In genomic region chr1:40040511-40041465, GRCh38 we compare ENCODE assay signal across 8 cellular contexts. TPM values are rescaled to one million over a fixed set of nuclear protein-coding genes. Genes with fewer than 3 reads are reported as not detected.
DNase-seq lines count a peak whose midpoint lies in the region; ATAC-seq and TF ChIP-seq lines count a peak whose summit lies in the region.

A gene with protein sequence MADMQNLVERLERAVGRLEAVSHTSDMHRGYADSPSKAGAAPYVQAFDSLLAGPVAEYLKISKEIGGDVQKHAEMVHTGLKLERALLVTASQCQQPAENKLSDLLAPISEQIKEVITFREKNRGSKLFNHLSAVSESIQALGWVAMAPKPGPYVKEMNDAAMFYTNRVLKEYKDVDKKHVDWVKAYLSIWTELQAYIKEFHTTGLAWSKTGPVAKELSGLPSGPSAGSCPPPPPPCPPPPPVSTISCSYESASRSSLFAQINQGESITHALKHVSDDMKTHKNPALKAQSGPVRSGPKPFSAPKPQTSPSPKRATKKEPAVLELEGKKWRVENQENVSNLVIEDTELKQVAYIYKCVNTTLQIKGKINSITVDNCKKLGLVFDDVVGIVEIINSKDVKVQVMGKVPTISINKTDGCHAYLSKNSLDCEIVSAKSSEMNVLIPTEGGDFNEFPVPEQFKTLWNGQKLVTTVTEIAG (plus strand): TSS chr1:40040729. CDS start chr1:40059347, 18,618 bp downstream.

- no peaks in the 10 kb centered on the region for H3K27me3 Mint-ChIP-seq in activated T-cell treated with anti-CD3 and anti-CD28 coated beads, Interleukin-2, amount 50 U/mL, for 24 hours

- H3K36me3 ChIP-seq in mucosa of rectum (ENCODE audit: control insufficient read depth in 2 of 2, insufficient read depth in 2 of 2, low read length in 2 of 2): peaks cover 4 to 7% of the 10 kb centered on the region in 2 donors

- TF ChIP-seq RAD21 in Ishikawa (IDR thresholded peaks at IDR 0.05; ENCODE audit: low read depth): no peak

- peak within 1 kb of the TSS; percentile 95 for H3K4me3 Mint-ChIP-seq in activated T-cell treated with anti-CD3 and anti-CD28 coated beads, Interleukin-2, amount 50 U/mL, for 24 hours

- DNase-seq in DMS114 treated with DMSO at 0.1 percent for 48 hours (lab: John Stamatoyannopoulos, UW; ENCODE audit: unreplicated experiment) (peak; percentile 96), epithelial cell of proximal tubule (ENCODE audit: low read depth) (peak; percentile 60)
- DNase-seq in activated T-cell treated with anti-CD3 and anti-CD28 coated beads, Interleukin-2, amount 50 U/mL, for 24 hours: peak; percentile 100
- DNase-seq in stimulated activated CD8-positive, alpha-beta memory T cell treated with anti-CD3 and anti-CD28 coated beads, Interleukin-7, amount 100 ng/mL, for 1 hour (ENCODE audit: low read depth in 2 of 2): peak; percentile 99 to 100

- H3K9ac ChIP-seq in mucosa of rectum (ENCODE audit: low read depth in 1 of 2, low read length in 2 of 2): peak within 1 kb of the TSS; percentile 100

- H3K27ac ChIP-seq in mucosa of rectum (ENCODE audit: low read depth in 2 of 2, low read length in 2 of 2): peak within 1 kb of the TSS; percentile 100

- peak within 1 kb of the TSS; percentile 99 for H3K27ac Mint-ChIP-seq in activated T-cell treated with anti-CD3 and anti-CD28 coated beads, Interleukin-2, amount 50 U/mL, for 24 hours

- peaks cover 62% of the 10 kb centered on the region for H3K36me3 Mint-ChIP-seq in activated T-cell treated with anti-CD3 and anti-CD28 coated beads, Interleukin-2, amount 50 U/mL, for 24 hours (ENCODE audit: low read depth)

- peaks cover 66% of the 10 kb centered on the region for H3K4me1 Mint-ChIP-seq in activated T-cell treated with anti-CD3 and anti-CD28 coated beads, Interleukin-2, amount 50 U/mL, for 24 hours (ENCODE audit: low read depth)

- H3K4me3 ChIP-seq in epithelial cell of proximal tubule (ENCODE audit: low read depth, low read length) (peak within 1 kb of the TSS; percentile 93), mucosa of rectum (ENCODE audit: low read length in 2 of 2) (peak within 1 kb of the TSS; percentile 93 to 95)

- no peaks in the 10 kb centered on the region for H3K27me3 ChIP-seq in mucosa of rectum (ENCODE audit: control insufficient read depth in 2 of 2, insufficient read depth in 2 of 2, low read length in 2 of 2)

- TF ChIP-seq EP300 in Ishikawa (IDR thresholded peaks at IDR 0.05; ENCODE audit: borderline replicate concordance): no peak

- H3K4me1 ChIP-seq in mucosa of rectum (ENCODE audit: control insufficient read depth in 2 of 2, insufficient read depth in 2 of 2, low read length in 2 of 2): peaks cover 28 to 38% of the 10 kb centered on the region in 2 donors

- no peak for TF ChIP-seq CTCF in epithelial cell of proximal tubule (conservative IDR thresholded peaks at IDR 0.05; ENCODE audit: low read depth, low read length)

- no peaks in the 10 kb centered on the region for H3K9me3 ChIP-seq in mucosa of rectum (ENCODE audit: control insufficient read depth in 2 of 2, low read length in 2 of 2)

- H3K9me3 Mint-ChIP-seq in activated T-cell treated with anti-CD3 and anti-CD28 coated beads, Interleukin-2, amount 50 U/mL, for 24 hours: no peaks in the 10 kb centered on the region

- peak; percentile 81 for ATAC-seq in GM21576 (IDR thresholded peaks at IDR 0.05; ENCODE audit: unreplicated experiment)

TF ChIP-seq in Ishikawa, 13 proteins besides CTCF, POLR2A, EP300 and RAD21 (continues in another document):
- TF ChIP-seq TAF1 (IDR thresholded peaks at IDR 0.05; ENCODE audit: low read depth) (peak; percentile 64), ZBTB7A (IDR thresholded peaks at IDR 0.05; ENCODE audit: low read depth) (no peak), CREB1 (IDR thresholded peaks at IDR 0.05; ENCODE audit: low read depth) (no peak), FOXM1 (IDR thresholded peaks at IDR 0.05; ENCODE audit: borderline replicate concordance, low read depth) (no peak), EGR1 (IDR thresholded peaks at IDR 0.05) (no peak), CEBPB (IDR thresholded peaks at IDR 0.05) (no peak), TEAD4 (IDR thresholded peaks at IDR 0.05) (no peak), YY1 (IDR thresholded peaks at IDR 0.05; ENCODE audit: low read depth) (no peak), NFIC (IDR thresholded peaks at IDR 0.05) (no peak)
- TF ChIP-seq, protein P1, sequence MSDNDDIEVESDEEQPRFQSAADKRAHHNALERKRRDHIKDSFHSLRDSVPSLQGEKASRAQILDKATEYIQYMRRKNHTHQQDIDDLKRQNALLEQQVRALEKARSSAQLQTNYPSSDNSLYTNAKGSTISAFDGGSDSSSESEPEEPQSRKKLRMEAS (IDR thresholded peaks at IDR 0.05): no peak; the same call in 1 of the 2 replicates
- TF ChIP-seq, protein P2, sequence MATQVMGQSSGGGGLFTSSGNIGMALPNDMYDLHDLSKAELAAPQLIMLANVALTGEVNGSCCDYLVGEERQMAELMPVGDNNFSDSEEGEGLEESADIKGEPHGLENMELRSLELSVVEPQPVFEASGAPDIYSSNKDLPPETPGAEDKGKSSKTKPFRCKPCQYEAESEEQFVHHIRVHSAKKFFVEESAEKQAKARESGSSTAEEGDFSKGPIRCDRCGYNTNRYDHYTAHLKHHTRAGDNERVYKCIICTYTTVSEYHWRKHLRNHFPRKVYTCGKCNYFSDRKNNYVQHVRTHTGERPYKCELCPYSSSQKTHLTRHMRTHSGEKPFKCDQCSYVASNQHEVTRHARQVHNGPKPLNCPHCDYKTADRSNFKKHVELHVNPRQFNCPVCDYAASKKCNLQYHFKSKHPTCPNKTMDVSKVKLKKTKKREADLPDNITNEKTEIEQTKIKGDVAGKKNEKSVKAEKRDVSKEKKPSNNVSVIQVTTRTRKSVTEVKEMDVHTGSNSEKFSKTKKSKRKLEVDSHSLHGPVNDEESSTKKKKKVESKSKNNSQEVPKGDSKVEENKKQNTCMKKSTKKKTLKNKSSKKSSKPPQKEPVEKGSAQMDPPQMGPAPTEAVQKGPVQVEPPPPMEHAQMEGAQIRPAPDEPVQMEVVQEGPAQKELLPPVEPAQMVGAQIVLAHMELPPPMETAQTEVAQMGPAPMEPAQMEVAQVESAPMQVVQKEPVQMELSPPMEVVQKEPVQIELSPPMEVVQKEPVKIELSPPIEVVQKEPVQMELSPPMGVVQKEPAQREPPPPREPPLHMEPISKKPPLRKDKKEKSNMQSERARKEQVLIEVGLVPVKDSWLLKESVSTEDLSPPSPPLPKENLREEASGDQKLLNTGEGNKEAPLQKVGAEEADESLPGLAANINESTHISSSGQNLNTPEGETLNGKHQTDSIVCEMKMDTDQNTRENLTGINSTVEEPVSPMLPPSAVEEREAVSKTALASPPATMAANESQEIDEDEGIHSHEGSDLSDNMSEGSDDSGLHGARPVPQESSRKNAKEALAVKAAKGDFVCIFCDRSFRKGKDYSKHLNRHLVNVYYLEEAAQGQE (IDR thresholded peaks at IDR 0.05; ENCODE audit: low read depth): no peak

TF ChIP-seq in PFSK-1, 5 proteins besides CTCF, POLR2A, EP300 and RAD21:
- TF ChIP-seq, protein P2 (IDR thresholded peaks at IDR 0.05; ENCODE audit: insufficient read depth in 1 of 2, low read depth in 2 of 2, low read length in 2 of 2): 0 out of 4 replicates have a peak, but pooled peaks of 1 of the 2 experiments have one; percentile 22
- peak; percentile 73 for TF ChIP-seq FOXP2 (optimal IDR thresholded peaks at IDR 0.05; ENCODE audit: borderline replicate concordance, extremely low read depth, extremely low read length, insufficient read depth)
- TF ChIP-seq SIN3A (IDR thresholded peaks at IDR 0.05; ENCODE audit: borderline replicate concordance, insufficient read depth, low read length): peak; percentile 32; the same call in 1 of the 2 replicates
- peak; percentile 50; the same call in 1 of the 2 replicates for TF ChIP-seq POLR2AphosphoS5 (IDR thresholded peaks at IDR 0.05; ENCODE audit: low read depth, low read length)
- TF ChIP-seq TAF1 (IDR thresholded peaks at IDR 0.05; ENCODE audit: borderline replicate concordance, insufficient read depth, low read length): 0 out of 2 replicates have a peak, but pooled peaks have one; percentile 35

RNA-seq across cellular contexts. Expression of the gene that starts here (rescaled TPM):
- polyA plus RNA-seq in PFSK-1 (2012; ENCODE audit: insufficient read length, low read depth): 165 TPM
- 342 and 577 TPM in 2 replicates for total RNA-seq in epithelial cell of proximal tubule

Comparison
In these comparisons a context has a peak if more than half of its experiments do, and no peak if none do; other contexts are left out.
1. Peak in every context shown above with its lines: DNase-seq, ATAC-seq, H3K4me3 ChIP-seq and H3K27ac ChIP-seq.